ENCODE assay signal across 10 cellular contexts in the genomic region with DNA sequence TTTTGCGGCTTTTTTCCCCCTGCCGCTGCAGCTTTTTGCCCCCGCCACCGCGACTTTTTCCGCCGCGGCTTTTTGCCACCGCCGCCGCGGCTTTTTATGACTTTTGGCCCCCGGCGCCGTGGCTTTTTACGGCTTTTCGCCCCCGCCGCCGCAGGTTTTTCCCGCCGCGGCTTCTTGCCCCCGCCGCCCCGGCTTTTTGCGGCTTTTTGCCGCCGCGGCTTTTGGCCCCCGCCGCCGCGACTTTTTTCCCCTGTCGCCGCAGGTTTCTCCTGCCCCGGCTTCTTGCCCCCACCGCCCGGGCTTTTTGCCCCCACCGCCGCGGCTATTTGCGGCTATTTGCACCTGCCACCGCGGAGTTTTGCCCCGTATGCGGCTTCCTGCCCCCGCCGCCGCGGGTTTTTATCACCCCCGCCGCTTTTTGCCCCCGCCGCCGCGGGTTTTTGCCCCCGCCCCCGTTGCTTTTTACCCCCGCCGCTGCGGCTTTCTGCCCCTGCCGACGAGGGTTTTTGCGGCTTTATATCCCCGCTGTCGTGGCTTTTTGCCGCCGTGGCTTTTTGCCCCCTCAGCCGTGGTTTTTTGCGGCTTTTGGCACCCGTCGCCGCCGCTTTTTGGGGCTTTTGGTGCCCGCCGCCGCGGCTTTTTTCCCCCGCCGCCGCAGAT.
DNase-seq lines count a peak whose midpoint lies in the region; ATAC-seq and TF ChIP-seq lines count a peak whose summit lies in the region.
"Had no signal": no experiment of that assay in that cellular context is flagged by ENCODE, and none has a peak within 500 bp of the region (broad histone marks: within the 10 kb centered on the region; RNA-seq: fewer than 3 reads in every experiment).

No MANE protein-coding gene starts in this region.

- no peaks in the 10 kb centered on the region for H3K4me1 ChIP-seq in ectodermal cell (ENCODE audit: control insufficient read depth, insufficient read depth, low read length)

- no peak for TF ChIP-seq CTCF in AG09309 (IDR thresholded peaks at IDR 0.05; ENCODE audit: control insufficient read depth, insufficient read depth, low read depth, low read length, missing control alignments)
- no peak for TF ChIP-seq CTCF in HFFc6 (IDR thresholded peaks at IDR 0.05)

- H3K36me3 ChIP-seq in ectodermal cell (ENCODE audit: control insufficient read depth, insufficient read depth, low read length): no peaks in the 10 kb centered on the region

- ATAC-seq in naive B cell (ENCODE audit: low read depth in 2 of 2) (peak in 1 of 2 donors; percentile 35), GM19395 (IDR thresholded peaks at IDR 0.05; ENCODE audit: unreplicated experiment) (no peak)
- ATAC-seq: left colon had no signal

- H3K4me1 Mint-ChIP-seq in HFFc6 (ENCODE audit: low read depth) (no peaks in the 10 kb centered on the region), naive B cell (peaks cover 0 to 16% (median 14%) of the 10 kb centered on the region in 3 donors)

- peaks cover 21% of the 10 kb centered on the region for H3K27me3 ChIP-seq in ectodermal cell (ENCODE audit: control insufficient read depth, insufficient read depth, low read length, poor library complexity, severe bottlenecking)

- no peak overlapping the region for H3K27ac ChIP-seq in ectodermal cell (ENCODE audit: insufficient read depth, low read depth, low read length, poor library complexity, severe bottlenecking)

- DNase-seq in AG09309 (ENCODE audit: low read depth) (no peak), HFFc6 (no peak), naive B cell (peak; percentile 11), foreskin melanocyte (no peak), GOT3 (lab: John Stamatoyannopoulos, UW) (no peak), NCI-H1694 (lab: John Stamatoyannopoulos, UW) (no peak)
- DNase-seq: activated CD4-positive, alpha-beta T cell treated with anti-CD3 and anti-CD28 coated beads, Interleukin-2, amount 50 U/mL, for 48 hours had no signal

- peak overlapping the region; percentile 38 for H3K4me3 ChIP-seq in AG09309 (ENCODE audit: control insufficient read depth, low read depth, low read length)
- peak overlapping the region; percentile 29 for H3K4me3 ChIP-seq in ectodermal cell (ENCODE audit: insufficient read depth, low read depth, low read length)

- H3K27me3 Mint-ChIP-seq in HFFc6 (ENCODE audit: insufficient read depth) (peaks cover 19% of the 10 kb centered on the region), naive B cell (peaks cover 11 to 45% (median 20%) of the 10 kb centered on the region in 3 donors)

- H3K9me3 ChIP-seq in ectodermal cell (ENCODE audit: control insufficient read depth, low read length): no peaks in the 10 kb centered on the region

- H3K9me3 Mint-ChIP-seq in HFFc6: peaks cover 8% of the 10 kb centered on the region
- H3K9me3 Mint-ChIP-seq in naive B cell: peaks cover 5 to 10% (median 8%) of the 10 kb centered on the region in 7 donors

- peak overlapping the region; percentile 47 for H3K4me3 Mint-ChIP-seq in HFFc6
- peak overlapping the region in 7 of 8 donors; percentile 60 to 90 (median 75) for H3K4me3 Mint-ChIP-seq in naive B cell

- H3K36me3 Mint-ChIP-seq in HFFc6 (ENCODE audit: low read depth) (peaks cover 7% of the 10 kb centered on the region), naive B cell (peaks cover 6 to 9% of the 10 kb centered on the region in 2 donors)

- WGBS in ectodermal cell, 2 experiments: 30 to 32% methylated on average over 82 of the region's 82 CpGs

- H3K27ac Mint-ChIP-seq in HFFc6: no peak overlapping the region
- H3K27ac Mint-ChIP-seq in naive B cell: peak overlapping the region in 3 of 6 donors; percentile 28 to 92 (median 56)
